8 cellular contexts compared by ENCODE assay signal in the genomic region with DNA sequence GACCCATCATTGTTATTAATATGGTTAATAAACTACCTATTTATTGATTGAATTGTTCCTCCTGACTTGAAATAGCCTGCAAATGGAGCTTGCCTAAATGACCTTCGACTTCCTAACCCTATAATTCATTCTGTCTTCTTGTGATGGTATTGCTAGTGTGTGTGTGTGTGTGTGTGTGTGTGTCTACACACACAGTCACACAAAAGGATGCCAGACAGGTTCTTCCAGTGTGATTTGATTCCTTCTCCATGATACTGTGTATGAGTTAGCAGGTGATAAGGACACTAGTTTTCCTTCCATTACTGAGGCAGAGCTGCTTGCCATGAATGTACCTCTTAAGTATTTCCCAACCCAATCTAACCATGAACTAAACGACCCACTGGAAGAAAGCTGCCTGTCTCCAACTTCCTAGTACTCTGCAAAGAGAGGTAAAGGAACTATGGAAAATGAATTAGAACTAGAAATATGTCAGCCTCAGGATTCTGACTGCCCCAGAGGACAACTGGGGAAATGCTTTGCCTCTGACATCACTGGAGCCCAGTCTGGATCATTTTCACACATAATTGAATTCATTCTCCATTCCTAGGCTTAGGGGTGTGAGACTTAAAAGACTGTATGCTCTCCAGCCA. TPM values are rescaled to one million over a fixed set of nuclear protein-coding genes. Genes with fewer than 3 reads are reported as not detected.
DNase-seq lines count a peak whose midpoint lies in the region; ATAC-seq and TF ChIP-seq lines count a peak whose summit lies in the region.

No MANE protein-coding gene starts in this region.

- ATAC-seq in Right ventricle myocardium superior (ENCODE audit: poor library complexity) = no peak
- ATAC-seq in left colon = peak; percentile 51
- ATAC-seq in aorta (ENCODE audit: low FRiP score) = no peak
- ATAC-seq in HG02798 (IDR thresholded peaks at IDR 0.05; ENCODE audit: poor library complexity, unreplicated experiment) = no peak
- ATAC-seq in HG03565 (IDR thresholded peaks at IDR 0.05; ENCODE audit: unreplicated experiment) = no peak
- no peak for ATAC-seq in left lobe of liver

- H3K9me3 ChIP-seq in ascending aorta (no peaks in the 10 kb centered on the region), aorta (ENCODE audit: control insufficient read depth, low read length) (no peaks in the 10 kb centered on the region)

- 33 to 41% methylated on average over 2 of the region's 2 CpGs for WGBS in aorta, 2 donors

- peak in 1 of 3 experiments; percentile 10 for TF ChIP-seq CTCF in ascending aorta (IDR thresholded peaks at IDR 0.05)

- intact Hi-C loops in cardiac septum (cut with DNase I) = no loop called here
- intact Hi-C loops in Right ventricle myocardium superior (cut with DNase I) = no loop called here
- intact Hi-C loops in ascending aorta (cut with DNase I) = no loop called here
- intact Hi-C loops in left colon (cut with DNase I, micrococcal nuclease) = no loop called here
- intact Hi-C loops in aorta (cut with DNase I) = loop anchor here in 1 of 2 donors (10.0 kb wide), 2 partner anchors 179 to 269 kb away; a partner anchor contains a TSS

- no peaks in the 10 kb centered on the region for H3K27me3 ChIP-seq in ascending aorta
- no peaks in the 10 kb centered on the region for H3K27me3 ChIP-seq in aorta (ENCODE audit: control insufficient read depth in 1 of 2, insufficient read depth in 2 of 2, low read length in 1 of 2)

- H3K27ac ChIP-seq in ascending aorta (peak overlapping the region; percentile 65 to 71), aorta (ENCODE audit: low read depth in 1 of 2, low read length in 2 of 2) (peak overlapping the region; percentile 31 to 35)

- H3K36me3 ChIP-seq in ascending aorta (peaks cover 16 to 23% of the 10 kb centered on the region in 2 donors), aorta (ENCODE audit: control insufficient read depth in 1 of 2, insufficient read depth in 2 of 2, low read length in 1 of 2) (no peaks in the 10 kb centered on the region)

- DNase-seq in cardiac septum (ENCODE audit: low spot score) = peak; percentile 20
- DNase-seq in Right ventricle myocardium superior = no peak
- peak in 1 of 2 donors; percentile 57 for DNase-seq in ascending aorta (ENCODE audit: low spot score in 2 of 2)
- no peak for DNase-seq in left colon
- no peak for DNase-seq in aorta
- no peak for DNase-seq in left lobe of liver (ENCODE audit: low spot score)

- H3K4me3 ChIP-seq in ascending aorta (no peak overlapping the region), aorta (ENCODE audit: low read length in 2 of 2) (no peak overlapping the region)

- H3K4me1 ChIP-seq in ascending aorta = peaks cover 0 to 8% of the 10 kb centered on the region in 2 donors
- H3K4me1 ChIP-seq in aorta (ENCODE audit: control insufficient read depth in 1 of 2, insufficient read depth in 2 of 2, low read length in 2 of 2) = peaks cover 0 to 5% of the 10 kb centered on the region in 2 donors

RNA-seq across cellular contexts. Expression of a gene that starts 3.5 kb away (rescaled TPM):
- 0.75 TPM for total RNA-seq in cardiac septum
- total RNA-seq in Right ventricle myocardium superior = 1.1 TPM
- 1.2 TPM for total RNA-seq in ascending aorta
- total RNA-seq in left colon = 1 to 10 TPM; 5.5 to 9.0 TPM
- 1 to 10 TPM; 1.7 to 2.5 TPM for total RNA-seq in aorta
- 1 to 10 TPM in 1 of 2 donors, under 1 TPM in 1; 0.38 to 1.6 TPM for polyA plus RNA-seq in aorta
- total RNA-seq in left lobe of liver = 1.5 TPM

RNA-seq across cellular contexts. Expression of a gene that starts 24.8 kb away (rescaled TPM):
- total RNA-seq in cardiac septum (30.7 TPM), Right ventricle myocardium superior (15.8 TPM), ascending aorta (77.3 TPM), left colon (10 to 100 TPM; 37.2 to 56.4 TPM), aorta (10 to 100 TPM; 52.7 to 88.3 TPM), left lobe of liver (21.3 TPM)
- polyA plus RNA-seq in aorta = 10 to 100 TPM; 10.6 to 25.6 TPM
